ENCODE assay signal across 13 cellular contexts in the genomic region with DNA sequence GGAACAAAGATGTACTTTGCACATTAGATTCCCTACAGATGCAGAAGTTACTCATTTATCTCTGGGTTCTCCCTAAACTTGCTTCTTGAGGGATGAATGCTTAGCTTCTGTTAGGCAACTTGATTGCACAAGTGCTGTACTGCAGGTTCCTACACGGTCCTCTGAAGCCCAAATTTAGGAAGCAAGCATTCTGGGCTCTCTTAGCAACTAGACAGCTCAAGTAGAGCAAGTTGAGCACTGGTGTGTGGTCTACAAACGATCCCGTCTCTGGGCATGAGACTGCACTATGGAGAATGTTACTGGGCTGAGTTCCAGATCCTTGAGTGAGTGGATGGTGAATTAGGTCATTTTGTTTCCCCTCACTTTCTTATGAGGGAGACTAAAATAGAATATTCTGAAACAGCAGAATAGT. TPM values are rescaled to one million over a fixed set of nuclear protein-coding genes. Genes with fewer than 3 reads are reported as not detected.
DNase-seq lines count a peak whose midpoint lies in the region; ATAC-seq and TF ChIP-seq lines count a peak whose summit lies in the region.
"Had no signal": no experiment of that assay in that cellular context is flagged by ENCODE, and none has a peak within 500 bp of the region (broad histone marks: within the 10 kb centered on the region; RNA-seq: fewer than 3 reads in every experiment).

No MANE protein-coding gene starts in this region.

- no peak overlapping the region for H3K56ac ChIP-seq in IMR-90 (ENCODE audit: extremely low read depth, insufficient read depth, low read length)

- H3K9me3 ChIP-seq in IMR-90 (ENCODE audit: control insufficient read depth, insufficient read depth, low read length) (no peaks in the 10 kb centered on the region), lower lobe of right lung (no peaks in the 10 kb centered on the region), MM.1S (replicated peaks; ENCODE audit: insufficient read depth, low read length) (no peaks in the 10 kb centered on the region)

- no peaks in the 10 kb centered on the region for H3F3A ChIP-seq in MM.1S (ENCODE audit: insufficient read depth, low read length)

- intact Hi-C loops in IMR-90 (cut with micrococcal nuclease) (no loop called here), lower lobe of right lung (cut with DNase I) (no loop called here)

- H2AK5ac ChIP-seq in IMR-90 (ENCODE audit: low read depth, low read length), result no peak overlapping the region

- H3K4ac ChIP-seq in IMR-90 (ENCODE audit: low read depth, low read length), result no peak overlapping the region

- peak overlapping the region; percentile 38 for H3K4me2 ChIP-seq in IMR-90 (ENCODE audit: low read depth, low read length)
- H3K4me2 ChIP-seq in MM.1S (ENCODE audit: low read depth, low read length), result no peak overlapping the region

- in situ Hi-C loops in IMR-90 (cut with MboI; ENCODE audit: low sequenced_read_pairs), result no loop called here

- 0 out of 2 replicates have a peak overlapping the region, but pooled peaks have one; percentile 32 for H2BK20ac ChIP-seq in IMR-90 (ENCODE audit: low read depth, low read length)

- POLR2A ChIA-PET in AG04449 (lab: Yijun Ruan, JAX) (no interaction called here), IMR-90 (lab: Charles Lee; ENCODE audit: unreplicated experiment) (no interaction called here)

- H3K4me1 ChIP-seq in IMR-90 (ENCODE audit: control insufficient read depth, insufficient read depth, low read length) (peaks cover 2% of the 10 kb centered on the region; the same call in 1 of the 2 replicates), lower lobe of right lung (no peaks in the 10 kb centered on the region), MM.1S (ENCODE audit: low read length) (no peaks in the 10 kb centered on the region)
- H3K4me1 ChIP-seq: spleen had no signal

- H4K91ac ChIP-seq in IMR-90 (ENCODE audit: insufficient read depth, low read depth, low read length), result no peak overlapping the region

- H2BK15ac ChIP-seq in IMR-90 (ENCODE audit: low read depth, low read length), result no peak overlapping the region

- no peak overlapping the region for H4K5ac ChIP-seq in IMR-90 (ENCODE audit: low read depth, low read length)

- CTCF ChIA-PET in AG04449 (lab: Yijun Ruan, JAX), result interaction anchor here (1.3 kb wide), 1 partner anchor 14 kb away, joined by 5 read pairs; the partner anchor contains the start of gene SEMA3D
- CTCF ChIA-PET in IMR-90 (lab: Yijun Ruan, JAX), result no interaction called here

- no peaks in the 10 kb centered on the region for H3K36me3 ChIP-seq in IMR-90 (ENCODE audit: control insufficient read depth, insufficient read depth, low read length)
- H3K36me3 ChIP-seq in lower lobe of right lung, result no peaks in the 10 kb centered on the region
- no peaks in the 10 kb centered on the region for H3K36me3 ChIP-seq in MM.1S (replicated peaks; ENCODE audit: insufficient read depth, low read length)
- H3K36me3 ChIP-seq: spleen, WERI-Rb-1 had no signal

- WGBS in IMR-90 (ENCODE audit: extremely low coverage in 2 of 2, insufficient read length in 1 of 2), 2 experiments, result 14% methylated on average over 1 of the region's 3 CpGs; no CpG with 5 or more reads in 1 of the 2 experiments

- H4K20me1 ChIP-seq in IMR-90 (ENCODE audit: insufficient read depth, low read length), result no peaks in the 10 kb centered on the region
- H4K20me1 ChIP-seq in MM.1S (ENCODE audit: insufficient read depth, low read length), result no peaks in the 10 kb centered on the region

- no peaks in the 10 kb centered on the region for H3K9me1 ChIP-seq in IMR-90 (ENCODE audit: insufficient read depth, low read length)

- no peaks in the 10 kb centered on the region for H3K79me1 ChIP-seq in IMR-90 (ENCODE audit: low read depth in 1 of 2, low read length in 2 of 2)

- dilution Hi-C loops in IMR-90 (cut with HindIII; ENCODE audit: low sequenced_read_pairs, unreplicated experiment), result no loop called here

- H2AK9ac ChIP-seq in IMR-90 (replicated peaks; ENCODE audit: low read depth, low read length, poor library complexity), result no peak overlapping the region

- H3K14ac ChIP-seq in IMR-90 (replicated peaks; ENCODE audit: low read depth, low read length), result 0 out of 2 replicates have a peak overlapping the region, but pooled peaks have one; percentile 53

- no peak for TF ChIP-seq POLR2A in IMR-90 (IDR thresholded peaks at IDR 0.05; ENCODE audit: low read depth, low read length)

- H2AFZ ChIP-seq in IMR-90 (replicated peaks; ENCODE audit: low read length, poor library complexity) (peak overlapping the region; percentile 19), MM.1S (ENCODE audit: low read length) (no peak overlapping the region)

- no peaks in the 10 kb centered on the region for H3K27me3 ChIP-seq in IMR-90 (ENCODE audit: control insufficient read depth, insufficient read depth, low read length)
- H3K27me3 ChIP-seq in lower lobe of right lung (ENCODE audit: low read depth), result no peaks in the 10 kb centered on the region
- H3K27me3 ChIP-seq in MM.1S (replicated peaks; ENCODE audit: insufficient read depth, low read length), result no peaks in the 10 kb centered on the region
- H3K27me3 ChIP-seq: spleen had no signal

- H3K9ac ChIP-seq in IMR-90 (ENCODE audit: low read depth, low read length), result no peak overlapping the region
- no peak overlapping the region for H3K9ac ChIP-seq in MM.1S (ENCODE audit: low read length)

- peak; percentile 74 for DNase-seq in AG04449 (ENCODE audit: low read depth, low spot score)
- peak; percentile 90 for DNase-seq in IMR-90
- peak; percentile 11 for DNase-seq in brain pericyte (ENCODE audit: low read depth, low spot score)
- DNase-seq in lower lobe of right lung, result no peak
- no peak for DNase-seq in MM.1S
- DNase-seq in NOMO-1 (lab: John Stamatoyannopoulos, UW; ENCODE audit: unreplicated experiment in 2 of 2), result no peak
- no peak for DNase-seq in NCI-H2227 treated with DMSO at 0.1 percent for 48 hours (lab: John Stamatoyannopoulos, UW)
- DNase-seq in HK-2 (ENCODE audit: unreplicated experiment), result no peak
- DNase-seq: naive thymus-derived CD4-positive, alpha-beta T cell; NCI-H1694; spleen; WERI-Rb-1 had no signal

- ATAC-seq in IMR-90 (ENCODE audit: low read depth) (peak; percentile 93), lower lobe of right lung (peak; percentile 14 to 48)
- ATAC-seq: naive thymus-derived CD4-positive, alpha-beta T cell had no signal

- no peak overlapping the region for H3K18ac ChIP-seq in IMR-90 (ENCODE audit: low read depth, low read length)

- H2BK120ac ChIP-seq in IMR-90 (ENCODE audit: low read depth, low read length), result no peak overlapping the region

- H4K8ac ChIP-seq in IMR-90 (ENCODE audit: low read depth in 2 of 2, low read length in 2 of 2), result no peak overlapping the region

- TF ChIP-seq CTCF in AG04449 (IDR thresholded peaks at IDR 0.05; ENCODE audit: insufficient read depth, low read length, missing control alignments) (no peak), IMR-90 (conservative IDR thresholded peaks at IDR 0.05; ENCODE audit: low read depth, low read length) (no peak), lower lobe of right lung (IDR thresholded peaks at IDR 0.05) (no peak), MM.1S (IDR thresholded peaks at IDR 0.05; ENCODE audit: low read length) (no peak)

- no peaks in the 10 kb centered on the region for H3K9me2 ChIP-seq in MM.1S (replicated peaks; ENCODE audit: insufficient read depth, low read length)

- H3K79me2 ChIP-seq in MM.1S (ENCODE audit: low read length), result no peaks in the 10 kb centered on the region

- H3K23ac ChIP-seq in IMR-90 (ENCODE audit: low read depth, low read length), result no peak overlapping the region

- no peak overlapping the region for H2BK5ac ChIP-seq in IMR-90 (ENCODE audit: low read depth, low read length, poor library complexity, severe bottlenecking)

- no peak overlapping the region for H3K4me3 ChIP-seq in AG04449 (ENCODE audit: low read depth, low read length)
- no peak overlapping the region for H3K4me3 ChIP-seq in IMR-90 (ENCODE audit: insufficient read depth, low read depth, low read length)
- H3K4me3 ChIP-seq in lower lobe of right lung, result no peak overlapping the region
- H3K4me3 ChIP-seq in MM.1S (ENCODE audit: low read length), result no peak overlapping the region
- H3K4me3 ChIP-seq: spleen had no signal

- H3K27ac ChIP-seq in IMR-90 (ENCODE audit: insufficient read depth, low read length), result no peak overlapping the region
- no peak overlapping the region for H3K27ac ChIP-seq in lower lobe of right lung
- H3K27ac ChIP-seq in MM.1S (ENCODE audit: low read length), result no peak overlapping the region
- H3K27ac ChIP-seq: C4-2B, WERI-Rb-1 had no signal

- BruUV-seq in IMR-90 (replicated peaks; lab: Mats Ljungman, UMichigan), result no TSS peak

- TF ChIP-seq RAD21 in IMR-90 (IDR thresholded peaks at IDR 0.05; ENCODE audit: low read length), result no peak

TF ChIP-seq in IMR-90, 13 proteins besides CTCF, POLR2A, EP300 and RAD21:
- TF ChIP-seq, protein P1, sequence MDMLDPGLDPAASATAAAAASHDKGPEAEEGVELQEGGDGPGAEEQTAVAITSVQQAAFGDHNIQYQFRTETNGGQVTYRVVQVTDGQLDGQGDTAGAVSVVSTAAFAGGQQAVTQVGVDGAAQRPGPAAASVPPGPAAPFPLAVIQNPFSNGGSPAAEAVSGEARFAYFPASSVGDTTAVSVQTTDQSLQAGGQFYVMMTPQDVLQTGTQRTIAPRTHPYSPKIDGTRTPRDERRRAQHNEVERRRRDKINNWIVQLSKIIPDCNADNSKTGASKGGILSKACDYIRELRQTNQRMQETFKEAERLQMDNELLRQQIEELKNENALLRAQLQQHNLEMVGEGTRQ (IDR thresholded peaks at IDR 0.05; ENCODE audit: low read depth, low read length), result no peak
- TF ChIP-seq SMC3 (IDR thresholded peaks at IDR 0.05; ENCODE audit: low read depth, low read length) (no peak), BHLHE40 (IDR thresholded peaks at IDR 0.05; ENCODE audit: low read depth, low read length) (peak; percentile 44; the same call in 1 of the 2 replicates), CEBPB (IDR thresholded peaks at IDR 0.05; ENCODE audit: low read depth, low read length) (peak; percentile 87)

RNA-seq across cellular contexts. Expression of gene SEMA3D, which starts 14.3 kb away (rescaled TPM):
- 10.8 and 13.6 TPM in 2 replicates for total RNA-seq in IMR-90 (2012; rRNA removed)
- 2.7 and 2.9 TPM in 2 replicates for polyA plus RNA-seq in IMR-90 (2012; rRNA removed)
- polyA plus RNA-seq in IMR-90 (2012; cell fraction: cytosol; rRNA removed), result 0.70 and 0.74 TPM in 2 replicates
- 0.54 and 4.1 TPM in 2 replicates for polyA plus RNA-seq in IMR-90 (2012; cell fraction: nucleus; rRNA removed; ENCODE audit: low replicate concordance)
- total RNA-seq in lower lobe of right lung, result 8.0 TPM
- total RNA-seq: naive thymus-derived CD4-positive, alpha-beta T cell had no signal
- polyA plus RNA-seq: naive thymus-derived CD4-positive, alpha-beta T cell had no signal

Comparison
In these comparisons a context has a peak if more than half of its experiments do, and no peak if none do; other contexts are left out.
1. DNase-seq: peak in AG04449 (single experiment), IMR-90 (single experiment) and brain pericyte (single experiment); none in lower lobe of right lung (single experiment), MM.1S (single experiment), NOMO-1 (0 of 2), NCI-H2227 treated with DMSO at 0.1 percent for 48 hours (single experiment) and HK-2 (single experiment).